Comparison of ENCODE assay signal across 8 cellular contexts in genomic region chr3:17742092-17742836, GRCh38. TPM values are rescaled to one million over a fixed set of nuclear protein-coding genes. Genes with fewer than 3 reads are reported as not detected.
DNase-seq lines count a peak whose midpoint lies in the region; ATAC-seq and TF ChIP-seq lines count a peak whose summit lies in the region.

Gene TBC1D5 (minus strand): TSS chr3:17742631. CDS start chr3:17508570, 234,061 bp downstream.

- WGBS in lower leg skin, 2 donors = 0% methylated on average over 32 to 52 of the region's 82 CpGs

- POLR2A ChIA-PET in BJ (lab: Charles Lee) = interaction anchor here (0.7 to 1.0 kb wide), 2 partner anchors 67 to 97 kb away, joined by 3 read pairs; no protein-coding TSS in a partner anchor

- no peak for DNase-seq in BJ (ENCODE audit: low read depth)
- peak; percentile 81 for DNase-seq in GM19238 (ENCODE audit: insufficient read length, low spot score)
- DNase-seq in NCI-H526 (lab: John Stamatoyannopoulos, UW) = peak; percentile 93 to 98
- DNase-seq in activated CD4-positive, alpha-beta T cell treated with anti-CD3 and anti-CD28 coated beads, Interleukin-2, amount 50 U/mL, for 24 hours (ENCODE audit: low read depth in 1 of 2, low spot score in 1 of 2) = peak; percentile 75 to 88
- DNase-seq in dermis microvascular lymphatic vessel endothelial cell (ENCODE audit: low read depth in 2 of 2) = peak; percentile 95 to 98
- DNase-seq in lower leg skin (ENCODE audit: low spot score in 2 of 2) = peak; percentile 93 to 98
- peak; percentile 83 to 91 for DNase-seq in stimulated activated CD4-positive, alpha-beta T cell treated with anti-CD3 and anti-CD28 coated beads, Interleukin-4, amount 100 ng/mL, for 48 hours (ENCODE audit: low read depth in 2 of 2)

- CTCF ChIA-PET in BJ (lab: Yijun Ruan, JAX) = interaction anchor here (1.7 to 2.4 kb wide), 2 partner anchors 69 to 97 kb away, joined by 5 to 7 read pairs; no protein-coding TSS in a partner anchor

- H3K4me3 ChIP-seq in BJ (ENCODE audit: low read depth, low read length) (peak within 1 kb of the TSS; percentile 82), lower leg skin (ENCODE audit: low read depth, poor library complexity, severe bottlenecking) (peak within 1 kb of the TSS; percentile 92)

- intact Hi-C loops in lower leg skin (cut with DNase I; ENCODE audit: low total_unique reads) = no loop called here

- H3K27me3 ChIP-seq in BJ (ENCODE audit: control insufficient read depth, insufficient read depth, low read length) = no peaks in the 10 kb centered on the region

- TF ChIP-seq POLR2A in lower leg skin (IDR thresholded peaks at IDR 0.05) = no peak

- peak; percentile 77 for ATAC-seq in HG03442 (IDR thresholded peaks at IDR 0.05; ENCODE audit: unreplicated experiment)

- no peaks in the 10 kb centered on the region for H3K36me3 ChIP-seq in BJ (ENCODE audit: control insufficient read depth, insufficient read depth, low read length)

- TF ChIP-seq CTCF in BJ (IDR thresholded peaks at IDR 0.05; ENCODE audit: insufficient read depth, low read depth, low read length) = no peak
- TF ChIP-seq CTCF in lower leg skin (IDR thresholded peaks at IDR 0.05) = no peak

RNA-seq across cellular contexts. Expression of gene TBC1D5, which starts in this region (rescaled TPM):
- polyA plus RNA-seq in BJ (2011; rRNA removed) = 27.0 and 35.7 TPM in 2 replicates
- 25.6 and 29.3 TPM in 2 replicates for polyA minus RNA-seq in BJ (2011; rRNA and poly(A)+ RNA removed)
- total RNA-seq in dermis microvascular lymphatic vessel endothelial cell = 50.8 and 52.8 TPM in 2 replicates
- total RNA-seq in lower leg skin = 10 to 100 TPM; 51.9 to 66.8 (median 60.1) TPM
